Comparison of ENCODE assay signal across 32 cellular contexts in genomic region chr1:232532901-232533300, GRCh38.
"Had no signal": no experiment of that assay in that cellular context is flagged by ENCODE, and none has a peak within 500 bp of the region (broad histone marks: within the 10 kb centered on the region; RNA-seq: fewer than 3 reads in every experiment).

No MANE protein-coding gene starts in this region.

- H3K27ac Mint-ChIP-seq: activated CD4-positive, alpha-beta memory T cell treated with anti-CD3 and anti-CD28 coated beads, Interleukin-2, amount 10 ng/mL, durations not matched to agents 7 days and 5 days; activated CD8-positive, alpha-beta memory T cell treated with anti-CD3 and anti-CD28 coated beads, Interleukin-2, amount 10 ng/mL, durations not matched to agents 7 days and 5 days; activated naive CD4-positive, alpha-beta T cell treated with anti-CD3 and anti-CD28 coated beads, Interleukin-2, amount 50 U/mL, for 24 hours; activated naive CD8-positive, alpha-beta T cell treated with anti-CD3 and anti-CD28 coated beads, Interleukin-2, amount 10 ng/mL, durations not matched to agents 7 days and 5 days; activated T-cell treated with anti-CD3 and anti-CD28 coated beads, Interleukin-2, amount 50 U/mL, for 72 hours; activated T-helper 17 cell treated with anti-CD3 and anti-CD28 coated beads, Interleukin-2, amount 50 U/mL, for 72 hours had no signal

- H3K9me3 ChIP-seq: ascending aorta, MG63, SJCRH30 had no signal

- H3K9me3 Mint-ChIP-seq: activated CD4-positive, alpha-beta memory T cell treated with anti-CD3 and anti-CD28 coated beads, Interleukin-2, amount 10 ng/mL, durations not matched to agents 7 days and 5 days; activated naive CD4-positive, alpha-beta T cell treated with anti-CD3 and anti-CD28 coated beads, Interleukin-2, amount 50 U/mL, for 24 hours; activated naive CD8-positive, alpha-beta T cell treated with anti-CD3 and anti-CD28 coated beads, Interleukin-2, amount 10 ng/mL, durations not matched to agents 7 days and 5 days; activated T-cell treated with anti-CD3 and anti-CD28 coated beads, Interleukin-2, amount 50 U/mL, for 72 hours; activated T-helper 17 cell treated with anti-CD3 and anti-CD28 coated beads, Interleukin-2, amount 50 U/mL, for 72 hours; central memory CD8-positive, alpha-beta T cell had no signal

- H3K4me1 ChIP-seq: ascending aorta had no signal

- H3K27ac ChIP-seq: ascending aorta, cardiac muscle cell, SJCRH30, SK-N-MC, WERI-Rb-1 had no signal

- H3K36me3 Mint-ChIP-seq: activated CD8-positive, alpha-beta memory T cell treated with anti-CD3 and anti-CD28 coated beads, Interleukin-2, amount 10 ng/mL, durations not matched to agents 7 days and 5 days; activated naive CD4-positive, alpha-beta T cell treated with anti-CD3 and anti-CD28 coated beads, Interleukin-2, amount 50 U/mL, for 24 hours; activated naive CD8-positive, alpha-beta T cell treated with anti-CD3 and anti-CD28 coated beads, Interleukin-2, amount 10 ng/mL, durations not matched to agents 7 days and 5 days had no signal

- H3K27me3 Mint-ChIP-seq: activated CD4-positive, alpha-beta memory T cell treated with anti-CD3 and anti-CD28 coated beads, Interleukin-2, amount 10 ng/mL, durations not matched to agents 7 days and 5 days; central memory CD8-positive, alpha-beta T cell had no signal

- ATAC-seq: activated CD8-positive, alpha-beta memory T cell treated with anti-CD3 and anti-CD28 coated beads, Interleukin-2, amount 10 ng/mL, durations not matched to agents 7 days and 5 days; activated T-cell treated with anti-CD3 and anti-CD28 coated beads, Interleukin-2, amount 50 U/mL, for 72 hours; activated T-helper 17 cell treated with anti-CD3 and anti-CD28 coated beads, Interleukin-2, amount 50 U/mL, for 72 hours had no signal

- H3K36me3 ChIP-seq: ascending aorta, SJCRH30, WERI-Rb-1 had no signal

- DNase-seq: activated CD4-positive, alpha-beta memory T cell treated with anti-CD3 and anti-CD28 coated beads, Interleukin-2, amount 10 ng/mL, durations not matched to agents 7 days and 5 days; activated CD4-positive, alpha-beta T cell treated with anti-CD3 and anti-CD28 coated beads for 1 hour; activated CD4-positive, alpha-beta T cell treated with anti-CD3 and anti-CD28 coated beads for 48 hours; activated CD4-positive, CD25-positive, alpha-beta regulatory T cell; activated CD8-positive, alpha-beta memory T cell treated with anti-CD3 and anti-CD28 coated beads for 24 hours; activated CD8-positive, alpha-beta memory T cell treated with anti-CD3 and anti-CD28 coated beads, Interleukin-2, amount 10 ng/mL, durations not matched to agents 7 days and 5 days; activated CD8-positive, alpha-beta memory T cell treated with anti-CD3 and anti-CD28 coated beads, Interleukin-2, amount 50 U/mL, for 48 hours; activated gamma-delta T cell; activated naive CD4-positive, alpha-beta T cell treated with Interleukin-2 at 50 U/mL for 16 hours; activated naive CD8-positive, alpha-beta T cell treated with anti-CD3 and anti-CD28 coated beads, Interleukin-2, amount 10 ng/mL, durations not matched to agents 7 days and 5 days; activated T-cell treated with anti-CD3 and anti-CD28 coated beads, Interleukin-2, amount 50 U/mL, for 72 hours; amygdala; Kasumi-1; KBM-7; MG63; MV-4-11; NCI-H1092; NCI-H1436 treated with DMSO at 0.1 percent for 48 hours; NCI-H2227 treated with DMSO at 0.1 percent for 48 hours; NCI-H446; NCI-H774; OCI-M1; SHP77; SJCRH30; T1000; WERI-Rb-1 had no signal

- H3K4me3 ChIP-seq: ascending aorta, cardiac muscle cell, MG63, SJCRH30, SK-N-MC had no signal

- H3K27me3 ChIP-seq: ascending aorta, cardiac muscle cell, MG63, SJCRH30 had no signal

- H3K4me3 Mint-ChIP-seq: activated CD4-positive, alpha-beta memory T cell treated with anti-CD3 and anti-CD28 coated beads, Interleukin-2, amount 10 ng/mL, durations not matched to agents 7 days and 5 days; activated CD8-positive, alpha-beta memory T cell treated with anti-CD3 and anti-CD28 coated beads, Interleukin-2, amount 10 ng/mL, durations not matched to agents 7 days and 5 days; activated naive CD4-positive, alpha-beta T cell treated with anti-CD3 and anti-CD28 coated beads, Interleukin-2, amount 50 U/mL, for 24 hours; activated naive CD8-positive, alpha-beta T cell treated with anti-CD3 and anti-CD28 coated beads, Interleukin-2, amount 10 ng/mL, durations not matched to agents 7 days and 5 days; activated T-cell treated with anti-CD3 and anti-CD28 coated beads, Interleukin-2, amount 50 U/mL, for 72 hours; activated T-helper 17 cell treated with anti-CD3 and anti-CD28 coated beads, Interleukin-2, amount 50 U/mL, for 72 hours; central memory CD8-positive, alpha-beta T cell had no signal
